In genomic region chr7:67438174-67438837, GRCh38 we compare ENCODE assay signal across 29 cellular contexts.
A peak's percentile ranks its signal among the peaks of the same experiment; 100 is the strongest.
DNase-seq lines count a peak whose midpoint lies in the region; TF ChIP-seq lines count a peak whose summit lies in the region.
"Had no signal": no experiment of that assay in that cellular context is flagged by ENCODE, and none has a peak within 500 bp of the region (broad histone marks: within the 10 kb centered on the region; RNA-seq: fewer than 3 reads in every experiment).

No MANE protein-coding gene starts in this region.

- no peaks in the 10 kb centered on the region for H3K36me3 Mint-ChIP-seq in neural progenitor cell

- H2AFZ ChIP-seq in Karpas-422 (ENCODE audit: low read length) (no peak overlapping the region), OCI-LY7 (ENCODE audit: low read length) (no peak overlapping the region), neural progenitor cell (replicated peaks) (peak overlapping the region; percentile 59), mammary epithelial cell (ENCODE audit: low read depth, low read length) (no peak overlapping the region)
- H2AFZ ChIP-seq: GM23338 had no signal

- POLR2A ChIA-PET in OCI-LY7 (lab: Charles Lee), result no interaction called here

- H3K9me3 Mint-ChIP-seq in neural progenitor cell, result peaks cover 18% of the 10 kb centered on the region

- peaks cover 26% of the 10 kb centered on the region for H3K4me1 Mint-ChIP-seq in neural progenitor cell
- H3K4me1 Mint-ChIP-seq: activated CD4-positive, alpha-beta memory T cell treated with anti-CD3 and anti-CD28 coated beads, Interleukin-2, amount 10 ng/mL, durations not matched to agents 7 days and 5 days; GM23338; naive B cell had no signal

- peaks cover 22% of the 10 kb centered on the region for H3F3A ChIP-seq in neural progenitor cell (ENCODE audit: low read depth)

- H3K9me3 ChIP-seq in Karpas-422 (ENCODE audit: low read length) (no peaks in the 10 kb centered on the region), OCI-LY7 (ENCODE audit: low read length) (no peaks in the 10 kb centered on the region), neural progenitor cell (ENCODE audit: low read depth) (no peaks in the 10 kb centered on the region), mammary epithelial cell (replicated peaks; ENCODE audit: insufficient read depth, low read length) (peaks cover 20% of the 10 kb centered on the region)
- H3K9me3 ChIP-seq: sigmoid colon had no signal

- H3K9ac ChIP-seq in Karpas-422 (ENCODE audit: low read length) (no peak overlapping the region), neural progenitor cell (no peak overlapping the region), mammary epithelial cell (ENCODE audit: insufficient read depth, low read length) (no peak overlapping the region)
- H3K9ac ChIP-seq: BLaER1 treated with 17β-estradiol and CSF1 and Interleukin-3, amounts not matched to agents 10 nM and 100 nM had no signal

- BruUV-seq in OCI-LY7 (replicated peaks; lab: Mats Ljungman, UMichigan), result no TSS peak
- BruUV-seq in mammary epithelial cell (replicated peaks; lab: Mats Ljungman, UMichigan), result no TSS peak

- H3K4me3 ChIP-seq in Karpas-422 (ENCODE audit: low read length), result no peak overlapping the region
- H3K4me3 ChIP-seq in OCI-LY7 (ENCODE audit: low read depth, low read length, poor library complexity, severe bottlenecking), result no peak overlapping the region
- no peak overlapping the region for H3K4me3 ChIP-seq in neural progenitor cell
- no peak overlapping the region for H3K4me3 ChIP-seq in H7 (ENCODE audit: insufficient read depth, low read depth, low read length)
- no peak overlapping the region for H3K4me3 ChIP-seq in mammary epithelial cell (replicated peaks in 1 of 3; ENCODE audit: insufficient read depth in 1 of 3, low read depth in 2 of 3, low read length in 3 of 3)
- H3K4me3 ChIP-seq: BLaER1 treated with 17β-estradiol and CSF1 and Interleukin-3, amounts not matched to agents 10 nM and 100 nM; esophagus squamous epithelium; GM23338; heart right ventricle; sigmoid colon; tibial artery had no signal

- CTCF ChIA-PET in OCI-LY7 (lab: Charles Lee; ENCODE audit: unreplicated experiment) (no interaction called here), mammary epithelial cell (lab: Charles Lee; ENCODE audit: low non-redundant PET) (no interaction called here)

- H3K4me2 ChIP-seq in Karpas-422 (ENCODE audit: low read depth, low read length, poor library complexity, severe bottlenecking) (no peak overlapping the region), OCI-LY7 (ENCODE audit: low read length) (peak overlapping the region; percentile 31; the same call in 1 of the 2 replicates), neural progenitor cell (peak overlapping the region; percentile 64), mammary epithelial cell (ENCODE audit: insufficient read depth, low read depth, low read length) (no peak overlapping the region)
- H3K4me2 ChIP-seq: BLaER1 treated with 17β-estradiol and CSF1 and Interleukin-3, amounts not matched to agents 10 nM and 100 nM; GM23338 had no signal

- H3K9me2 ChIP-seq in Karpas-422 (replicated peaks; ENCODE audit: insufficient read depth, low read length) (no peaks in the 10 kb centered on the region), OCI-LY7 (ENCODE audit: insufficient read depth, low read length) (no peaks in the 10 kb centered on the region)

- DNase-seq in Caki2 (ENCODE audit: low read depth) (peak; percentile 9), Karpas-422 (peak; percentile 48), OCI-LY7 (ENCODE audit: low spot score) (no peak), neural progenitor cell (ENCODE audit: low spot score) (no peak), SKM-1 treated with dmso at 0.1 percent for 144 hours (lab: John Stamatoyannopoulos, UW; ENCODE audit: unreplicated experiment) (no peak), H7 (no peak), mammary epithelial cell (no peak)
- DNase-seq: activated CD4-positive, alpha-beta memory T cell treated with anti-CD3 and anti-CD28 coated beads, Interleukin-2, amount 10 ng/mL, durations not matched to agents 7 days and 5 days; activated naive CD4-positive, alpha-beta T cell treated with anti-CD3 and anti-CD28 coated beads for 36 hours; Caco-2; cerebellar nuclear complex; dermis blood vessel endothelial cell; esophagus squamous epithelium; foreskin keratinocyte; heart right ventricle; kidney; midbrain; naive B cell; NCI-H1417 treated with DMSO at 0.1 percent for 48 hours; NCI-H2107; occipital lobe; Right ventricle myocardium superior; sigmoid colon; stimulated activated CD4-positive, alpha-beta T cell treated with anti-CD3 and anti-CD28 coated beads, Interleukin-12 subunit alpha, Interleukin-12 subunit beta, amount 100 ng/mL, for 4 hours; stimulated activated CD4-positive, alpha-beta T cell treated with anti-CD3 and anti-CD28 coated beads, Interleukin-2, amount 100 ng/mL, for 48 hours; SW 1271; tibial artery had no signal

- H3K4me1 ChIP-seq in Karpas-422 (ENCODE audit: low read length), result no peaks in the 10 kb centered on the region
- H3K4me1 ChIP-seq in OCI-LY7 (ENCODE audit: insufficient read depth, low read length, poor library complexity, severe bottlenecking), result no peaks in the 10 kb centered on the region
- H3K4me1 ChIP-seq in neural progenitor cell, result peaks cover 25% of the 10 kb centered on the region
- H3K4me1 ChIP-seq in mammary epithelial cell (ENCODE audit: insufficient read depth, low read length), result no peaks in the 10 kb centered on the region
- H3K4me1 ChIP-seq: BLaER1 treated with 17β-estradiol and CSF1 and Interleukin-3, amounts not matched to agents 10 nM and 100 nM; Caco-2; esophagus squamous epithelium; foreskin keratinocyte; heart right ventricle; tibial artery had no signal

- H3K27me3 ChIP-seq in Karpas-422 (ENCODE audit: low read length) (no peaks in the 10 kb centered on the region), neural progenitor cell (no peaks in the 10 kb centered on the region), H7 (ENCODE audit: control insufficient read depth, insufficient read depth, low read length) (no peaks in the 10 kb centered on the region), mammary epithelial cell (ENCODE audit: insufficient read depth, low read length) (no peaks in the 10 kb centered on the region)
- H3K27me3 ChIP-seq: BLaER1 treated with 17β-estradiol and CSF1 and Interleukin-3, amounts not matched to agents 10 nM and 100 nM; esophagus squamous epithelium; foreskin keratinocyte; sigmoid colon had no signal

- in situ Hi-C loops in Caki2 (cut with HindIII; ENCODE audit: low pct_unique_long_range_greater_than_20kb, low sequenced_read_pairs), result no loop called here
- in situ Hi-C loops in mammary epithelial cell (cut with MboI; ENCODE audit: low sequenced_read_pairs in 2 of 2), result no loop called here

- peak overlapping the region; percentile 93 for H3K27ac Mint-ChIP-seq in neural progenitor cell
- H3K27ac Mint-ChIP-seq: activated CD4-positive, alpha-beta memory T cell treated with anti-CD3 and anti-CD28 coated beads, Interleukin-2, amount 10 ng/mL, durations not matched to agents 7 days and 5 days; activated naive CD4-positive, alpha-beta T cell treated with anti-CD3 and anti-CD28 coated beads for 36 hours; GM23338; naive B cell had no signal

- H4K20me1 ChIP-seq in Karpas-422 (ENCODE audit: insufficient read depth, low read depth, low read length) (no peaks in the 10 kb centered on the region), OCI-LY7 (ENCODE audit: insufficient read depth, low read length) (no peaks in the 10 kb centered on the region), neural progenitor cell (ENCODE audit: low read depth) (no peaks in the 10 kb centered on the region), mammary epithelial cell (ENCODE audit: insufficient read depth, low read length) (no peaks in the 10 kb centered on the region)
- H4K20me1 ChIP-seq: BLaER1 treated with 17β-estradiol and CSF1 and Interleukin-3, amounts not matched to agents 10 nM and 100 nM had no signal

- intact Hi-C loops in OCI-LY7 (cut with micrococcal nuclease; ENCODE audit: unreplicated experiment), result no loop called here
- intact Hi-C loops in mammary epithelial cell (cut with micrococcal nuclease), result no loop called here

- H3K79me2 ChIP-seq in Karpas-422 (ENCODE audit: low read length), result no peaks in the 10 kb centered on the region
- no peaks in the 10 kb centered on the region for H3K79me2 ChIP-seq in OCI-LY7 (ENCODE audit: insufficient read depth, low read depth, low read length)
- H3K79me2 ChIP-seq in neural progenitor cell (ENCODE audit: low read depth), result no peaks in the 10 kb centered on the region
- no peaks in the 10 kb centered on the region for H3K79me2 ChIP-seq in mammary epithelial cell (ENCODE audit: insufficient read depth, low read length)

- peaks cover 6% of the 10 kb centered on the region for H3K27me3 Mint-ChIP-seq in neural progenitor cell (ENCODE audit: insufficient read depth, low read depth)
- H3K27me3 Mint-ChIP-seq: activated CD4-positive, alpha-beta memory T cell treated with anti-CD3 and anti-CD28 coated beads, Interleukin-2, amount 10 ng/mL, durations not matched to agents 7 days and 5 days; naive B cell had no signal

- no peaks in the 10 kb centered on the region for H3K36me3 ChIP-seq in Karpas-422 (ENCODE audit: insufficient read depth, low read length)
- no peaks in the 10 kb centered on the region for H3K36me3 ChIP-seq in OCI-LY7 (ENCODE audit: insufficient read depth, low read length)
- no peaks in the 10 kb centered on the region for H3K36me3 ChIP-seq in neural progenitor cell
- no peaks in the 10 kb centered on the region for H3K36me3 ChIP-seq in H7 (replicated peaks; ENCODE audit: control insufficient read depth, insufficient read depth, low read length)
- no peaks in the 10 kb centered on the region for H3K36me3 ChIP-seq in mammary epithelial cell (ENCODE audit: insufficient read depth, low read length)
- H3K36me3 ChIP-seq: BLaER1 treated with 17β-estradiol and CSF1 and Interleukin-3, amounts not matched to agents 10 nM and 100 nM; esophagus squamous epithelium; heart right ventricle; sigmoid colon; tibial artery had no signal

- WGBS in mammary epithelial cell (ENCODE audit: low coverage, missing lambda C conversion rate), result 63% methylated on average over 5 of the region's 7 CpGs

- dilution Hi-C loops in mammary epithelial cell (cut with HindIII; ENCODE audit: low sequenced_read_pairs), result no loop called here

- H3K27ac ChIP-seq in Karpas-422 (ENCODE audit: low read length) (no peak overlapping the region), OCI-LY7 (ENCODE audit: low read depth, low read length, poor library complexity, severe bottlenecking) (no peak overlapping the region), neural progenitor cell (peak overlapping the region; percentile 89), mammary epithelial cell (ENCODE audit: insufficient read depth, low read depth, low read length) (no peak overlapping the region)
- H3K27ac ChIP-seq: BLaER1 treated with 17β-estradiol and CSF1 and Interleukin-3, amounts not matched to agents 10 nM and 100 nM; esophagus squamous epithelium; foreskin keratinocyte; heart right ventricle; sigmoid colon; tibial artery had no signal

- TF ChIP-seq CTCF in OCI-LY7 (conservative IDR thresholded peaks at IDR 0.05; ENCODE audit: low read length) (no peak), neural progenitor cell (IDR thresholded peaks at IDR 0.05) (no peak), mammary epithelial cell (conservative IDR thresholded peaks at IDR 0.05 in 1 of 2, IDR thresholded peaks at IDR 0.05 in 1 of 2; ENCODE audit: extremely low read depth in 1 of 2, insufficient read depth in 1 of 2, low read depth in 1 of 2, low read length in 2 of 2) (no peak)

- peak overlapping the region; percentile 5 for H3K4me3 Mint-ChIP-seq in neural progenitor cell
- H3K4me3 Mint-ChIP-seq: activated CD4-positive, alpha-beta memory T cell treated with anti-CD3 and anti-CD28 coated beads, Interleukin-2, amount 10 ng/mL, durations not matched to agents 7 days and 5 days; activated naive CD4-positive, alpha-beta T cell treated with anti-CD3 and anti-CD28 coated beads for 36 hours; GM23338; naive B cell had no signal

Comparison
In these comparisons a context has a peak if more than half of its experiments do, and no peak if none do; other contexts are left out.
1. DNase-seq: peak in Caki2 (single experiment) and Karpas-422 (single experiment); none in OCI-LY7 (single experiment), neural progenitor cell (single experiment), SKM-1 treated with dmso at 0.1 percent for 144 hours (single experiment), H7 (single experiment) and mammary epithelial cell (single experiment).
2. H3K4me2 ChIP-seq: peak in OCI-LY7 (single experiment) and neural progenitor cell (single experiment); none in Karpas-422 (single experiment) and mammary epithelial cell (single experiment).